ENCODE assay signal across 8 cellular contexts in genomic region chr14:56474419-56475022, GRCh38.
DNase-seq lines count a peak whose midpoint lies in the region; ATAC-seq and TF ChIP-seq lines count a peak whose summit lies in the region.

No MANE protein-coding gene starts in this region.

- no peaks in the 10 kb centered on the region for H3K9me3 Mint-ChIP-seq in activated CD4-positive, alpha-beta T cell treated with anti-CD3 and anti-CD28 coated beads, Interleukin-2, amount 10 ng/mL, durations not matched to agents 24 days and 14 days
- no peaks in the 10 kb centered on the region for H3K9me3 Mint-ChIP-seq in activated naive CD8-positive, alpha-beta T cell treated with anti-CD3 and anti-CD28 coated beads for 36 hours

- intact Hi-C loops in activated CD4-positive, alpha-beta T cell treated with anti-CD3 and anti-CD28 coated beads, Interleukin-2, amount 10 ng/mL, durations not matched to agents 24 days and 14 days (cut with micrococcal nuclease): loop anchor here (2.0 to 10.0 kb wide), 5 partner anchors 610 to 1240 kb away; no protein-coding TSS in a partner anchor

- peaks cover 8% of the 10 kb centered on the region for H3K27me3 Mint-ChIP-seq in activated CD4-positive, alpha-beta T cell treated with anti-CD3 and anti-CD28 coated beads, Interleukin-2, amount 10 ng/mL, durations not matched to agents 24 days and 14 days
- peaks cover 4% of the 10 kb centered on the region for H3K27me3 Mint-ChIP-seq in activated naive CD8-positive, alpha-beta T cell treated with anti-CD3 and anti-CD28 coated beads for 36 hours

- no peak overlapping the region for H3K4me3 ChIP-seq in foreskin fibroblast (ENCODE audit: low read depth in 1 of 2, low read length in 2 of 2)

- no peaks in the 10 kb centered on the region for H3K36me3 Mint-ChIP-seq in activated CD4-positive, alpha-beta T cell treated with anti-CD3 and anti-CD28 coated beads, Interleukin-2, amount 10 ng/mL, durations not matched to agents 24 days and 14 days (ENCODE audit: low read depth)
- H3K36me3 Mint-ChIP-seq in activated naive CD8-positive, alpha-beta T cell treated with anti-CD3 and anti-CD28 coated beads for 36 hours: no peaks in the 10 kb centered on the region

- peak; percentile 74 for TF ChIP-seq CTCF in foreskin fibroblast (IDR thresholded peaks at IDR 0.05; ENCODE audit: low read depth, low read length)

- ATAC-seq in HG03354 (IDR thresholded peaks at IDR 0.05; ENCODE audit: poor library complexity, severe bottlenecking, unreplicated experiment): no peak

- peak; percentile 76 for DNase-seq in activated CD4-positive, alpha-beta T cell treated with anti-CD3 and anti-CD28 coated beads, Interleukin-2, amount 10 ng/mL, durations not matched to agents 24 days and 14 days
- no peak for DNase-seq in activated CD4-positive, alpha-beta T cell treated with anti-CD3 and anti-CD28 coated beads for 4 hours
- peak; percentile 25 for DNase-seq in MV-4-11 (lab: John Stamatoyannopoulos, UW)
- peak; percentile 43 for DNase-seq in SW480 (ENCODE audit: low spot score)
- peak in 1 of 2 donors; percentile 65 for DNase-seq in foreskin fibroblast
- peak; percentile 40 for DNase-seq in renal cortical epithelial cell (ENCODE audit: low read depth)
- no peak for DNase-seq in activated naive CD8-positive, alpha-beta T cell treated with anti-CD3 and anti-CD28 coated beads for 36 hours

- no peak overlapping the region for H3K4me3 Mint-ChIP-seq in activated CD4-positive, alpha-beta T cell treated with anti-CD3 and anti-CD28 coated beads, Interleukin-2, amount 10 ng/mL, durations not matched to agents 24 days and 14 days
- no peak overlapping the region for H3K4me3 Mint-ChIP-seq in activated naive CD8-positive, alpha-beta T cell treated with anti-CD3 and anti-CD28 coated beads for 36 hours

- H3K4me1 Mint-ChIP-seq in activated CD4-positive, alpha-beta T cell treated with anti-CD3 and anti-CD28 coated beads, Interleukin-2, amount 10 ng/mL, durations not matched to agents 24 days and 14 days: no peaks in the 10 kb centered on the region
- no peaks in the 10 kb centered on the region for H3K4me1 Mint-ChIP-seq in activated naive CD8-positive, alpha-beta T cell treated with anti-CD3 and anti-CD28 coated beads for 36 hours

- H3K27ac Mint-ChIP-seq in activated CD4-positive, alpha-beta T cell treated with anti-CD3 and anti-CD28 coated beads, Interleukin-2, amount 10 ng/mL, durations not matched to agents 24 days and 14 days: no peak overlapping the region
- H3K27ac Mint-ChIP-seq in activated naive CD8-positive, alpha-beta T cell treated with anti-CD3 and anti-CD28 coated beads for 36 hours: no peak overlapping the region

Comparison
In these comparisons a context has a peak if more than half of its experiments do, and no peak if none do; other contexts are left out.
1. DNase-seq: peak in activated CD4-positive, alpha-beta T cell treated with anti-CD3 and anti-CD28 coated beads, Interleukin-2, amount 10 ng/mL, durations not matched to agents 24 days and 14 days (single experiment), MV-4-11 (single experiment), SW480 (single experiment) and renal cortical epithelial cell (single experiment); none in activated CD4-positive, alpha-beta T cell treated with anti-CD3 and anti-CD28 coated beads for 4 hours (0 of 2) and activated naive CD8-positive, alpha-beta T cell treated with anti-CD3 and anti-CD28 coated beads for 36 hours (single experiment).